ENCODE assay signal across 9 cellular contexts in the genomic region with DNA sequence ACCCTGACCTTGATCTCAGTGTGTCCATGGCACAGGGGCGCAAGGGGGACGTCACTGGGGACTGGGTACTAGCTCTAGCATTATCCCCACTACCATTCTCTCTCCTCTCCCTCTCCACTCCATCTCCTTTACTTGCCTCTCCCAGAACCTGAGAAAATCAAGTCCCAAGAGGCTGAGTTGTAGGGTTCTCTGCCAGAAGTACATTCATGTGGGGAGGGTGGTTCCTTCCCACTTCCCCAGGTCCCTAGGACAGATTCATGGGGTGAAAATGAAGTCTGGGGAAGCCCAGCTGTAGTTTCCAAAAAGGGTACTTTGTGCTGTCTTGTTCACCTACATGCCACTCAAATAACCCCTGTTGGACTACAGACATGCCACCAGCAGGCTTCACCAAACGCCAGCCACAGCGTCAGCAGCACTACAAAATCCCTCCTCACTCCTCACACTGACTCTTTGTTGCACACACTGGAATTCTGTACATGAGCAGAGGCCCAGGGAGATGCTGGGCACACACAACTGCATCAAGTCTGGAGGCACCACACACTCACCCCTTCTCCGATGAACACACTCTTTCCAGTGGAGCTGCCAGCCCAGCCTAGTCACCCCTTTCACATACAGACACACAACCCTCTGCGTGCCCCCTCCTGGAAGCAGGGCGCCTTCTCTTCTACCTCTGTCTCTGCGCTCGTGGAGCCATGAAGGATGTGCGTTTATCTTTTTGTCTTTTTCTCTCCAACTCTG. TPM values are rescaled to one million over a fixed set of nuclear protein-coding genes. Genes with fewer than 3 reads are reported as not detected.
DNase-seq lines count a peak whose midpoint lies in the region; TF ChIP-seq lines count a peak whose summit lies in the region.
"Had no signal": no experiment of that assay in that cellular context is flagged by ENCODE, and none has a peak within 500 bp of the region (broad histone marks: within the 10 kb centered on the region; RNA-seq: fewer than 3 reads in every experiment).

No MANE protein-coding gene starts in this region.

- peaks cover 18% of the 10 kb centered on the region for H3K36me3 ChIP-seq in BLaER1
- no peaks in the 10 kb centered on the region for H3K36me3 ChIP-seq in neuronal stem cell (replicated peaks in 1 of 2; ENCODE audit: control insufficient read depth in 2 of 2, insufficient read depth in 2 of 2, low read length in 2 of 2)

- H2BK12ac ChIP-seq in neuronal stem cell (ENCODE audit: low read length) = peak overlapping the region; percentile 77

- no peak overlapping the region for H4K91ac ChIP-seq in neuronal stem cell (ENCODE audit: low read depth, low read length, poor library complexity)

- H3K9me3 ChIP-seq in BLaER1 = no peaks in the 10 kb centered on the region
- no peaks in the 10 kb centered on the region for H3K9me3 ChIP-seq in neuronal stem cell (replicated peaks in 1 of 2; ENCODE audit: control insufficient read depth in 2 of 2, insufficient read depth in 1 of 2, low read depth in 1 of 2, low read length in 2 of 2)

- H4K20me1 ChIP-seq in BLaER1 = no peaks in the 10 kb centered on the region

- TF ChIP-seq CTCF in RWPE1 (conservative IDR thresholded peaks at IDR 0.05; ENCODE audit: low read depth) = no peak

- CTCF ChIA-PET in RWPE1 (lab: Yijun Ruan, JAX) = interaction anchor here (0.7 to 1.4 kb wide), 4 partner anchors 11 to 183 kb away, joined by 3 to 8 read pairs (median 4); no protein-coding TSS in a partner anchor

- DNase-seq in RWPE1 (ENCODE audit: low spot score) (no peak), ecto neural progenitor cell (ENCODE audit: low spot score) (peak; percentile 53), neuronal stem cell (ENCODE audit: low spot score) (no peak), NCI-H2196 (lab: John Stamatoyannopoulos, UW; ENCODE audit: unreplicated experiment) (no peak), LoVo (ENCODE audit: low spot score) (no peak), activated gamma-delta T cell treated with Interleukin-2 at 50 U/mL for 16 hours (no peak), SIG-M5 treated with dmso at 0.1 percent for 504 hours (lab: John Stamatoyannopoulos, UW; ENCODE audit: unreplicated experiment) (no peak)
- DNase-seq: activated CD4-positive, CD25-positive, alpha-beta regulatory T cell had no signal

- H3K4me1 ChIP-seq in BLaER1 = peaks cover 50% of the 10 kb centered on the region
- H3K4me1 ChIP-seq in neuronal stem cell (ENCODE audit: control insufficient read depth in 2 of 2, insufficient read depth in 1 of 2, low read depth in 1 of 2, low read length in 2 of 2) = peaks cover 32 to 36% of the 10 kb centered on the region in 2 donors

- H4K8ac ChIP-seq in neuronal stem cell (ENCODE audit: low read depth, low read length) = no peak overlapping the region

- no peak overlapping the region for H3K14ac ChIP-seq in neuronal stem cell (ENCODE audit: low read length)

- H2BK5ac ChIP-seq in neuronal stem cell (ENCODE audit: low read length) = peak overlapping the region; percentile 7

- H3K9ac ChIP-seq in BLaER1 (no peak overlapping the region), neuronal stem cell (ENCODE audit: low read depth, low read length, poor library complexity) (no peak overlapping the region)

- peak overlapping the region; percentile 11 for H2AFZ ChIP-seq in neuronal stem cell (ENCODE audit: low read length)

- H3K27ac ChIP-seq in BLaER1 (peak overlapping the region; percentile 4), RWPE1 (peak overlapping the region; percentile 99), neuronal stem cell (replicated peaks; ENCODE audit: low read length) (no peak overlapping the region)

- peak overlapping the region; percentile 41 for H2BK15ac ChIP-seq in neuronal stem cell (ENCODE audit: low read length)

- peak overlapping the region; percentile 58 for H3K23ac ChIP-seq in neuronal stem cell (ENCODE audit: low read depth, low read length, poor library complexity)

- no peaks in the 10 kb centered on the region for H3K79me1 ChIP-seq in neuronal stem cell (ENCODE audit: low read depth, low read length)

- H2AK5ac ChIP-seq in neuronal stem cell (ENCODE audit: low read depth, low read length) = peak overlapping the region; percentile 53

- peak overlapping the region; percentile 29 for H2BK120ac ChIP-seq in neuronal stem cell (ENCODE audit: low read depth, low read length)

- peak overlapping the region; percentile 84 for H3K18ac ChIP-seq in neuronal stem cell (ENCODE audit: low read length)

- no peak overlapping the region for H3K4me3 ChIP-seq in BLaER1
- H3K4me3 ChIP-seq in neuronal stem cell (ENCODE audit: low read length in 2 of 2) = no peak overlapping the region

- no CpG with 5 or more reads among the region's 10 CpGs for WGBS in neuronal stem cell (ENCODE audit: extremely low coverage in 2 of 2, insufficient read length in 2 of 2, insufficient replicate concordance in 1 of 2), 2 donors

- no peaks in the 10 kb centered on the region for H3K27me3 ChIP-seq in BLaER1
- H3K27me3 ChIP-seq in neuronal stem cell (ENCODE audit: control insufficient read depth in 3 of 3, insufficient read depth in 3 of 3, low read depth in 1 of 3, low read length in 3 of 3) = peaks cover 0 to 31% (median 0%) of the 10 kb centered on the region in 3 experiments

- H3K4ac ChIP-seq in neuronal stem cell (ENCODE audit: low read length) = no peak overlapping the region

- POLR2A ChIA-PET in RWPE1 (lab: Yijun Ruan, JAX; ENCODE audit: low non-redundant PET) = interaction anchor here (0.5 to 0.9 kb wide), 3 partner anchors 11 to 74 kb away, joined by 3 to 13 read pairs (median 4); a partner anchor contains a TSS

- H3K4me2 ChIP-seq in BLaER1 = peak overlapping the region; percentile 93
- no peak overlapping the region for H3K4me2 ChIP-seq in neuronal stem cell (ENCODE audit: insufficient read depth, low read length, poor library complexity, severe bottlenecking)

RNA-seq across cellular contexts. Expression of a gene that starts 6.9 kb away (rescaled TPM):
- 11.1 TPM for polyA plus RNA-seq in neuronal stem cell (2013, experiment 1 of 2)
- polyA plus RNA-seq in neuronal stem cell (2013, experiment 2 of 2) = 10.9 TPM

RNA-seq across cellular contexts. Expression of a gene that starts 18.0 kb away (rescaled TPM):
- 0.07 TPM for polyA plus RNA-seq in neuronal stem cell (2013, experiment 1 of 2)
- 0.03 TPM for polyA plus RNA-seq in neuronal stem cell (2013, experiment 2 of 2)

RNA-seq across cellular contexts. Expression of a gene that starts 43.0 kb away (rescaled TPM):
- polyA plus RNA-seq in neuronal stem cell (2013, experiment 1 of 2) = 14.2 TPM
- polyA plus RNA-seq in neuronal stem cell (2013, experiment 2 of 2) = 14.1 TPM

RNA-seq across cellular contexts. Expression of a gene that starts 44.3 kb away (rescaled TPM):
- polyA plus RNA-seq in neuronal stem cell (2013, experiment 1 of 2) = 14.3 TPM
- 14.1 TPM for polyA plus RNA-seq in neuronal stem cell (2013, experiment 2 of 2)

RNA-seq across cellular contexts. Expression of a gene that starts 44.5 kb away (rescaled TPM):
- polyA plus RNA-seq in neuronal stem cell (2013, experiment 1 of 2) = 19.7 TPM
- polyA plus RNA-seq in neuronal stem cell (2013, experiment 2 of 2) = 19.5 TPM
